ENCODE assay signal across 8 cellular contexts in genomic region chr2:54838585-54839035, GRCh38.
DNase-seq lines count a peak whose midpoint lies in the region; ATAC-seq lines count a peak whose summit lies in the region.

No MANE protein-coding gene starts in this region.

- no peak overlapping the region for H3K4me3 ChIP-seq in H7 (ENCODE audit: insufficient read depth, low read depth, low read length)

- no peaks in the 10 kb centered on the region for H3K36me3 ChIP-seq in H7 (replicated peaks; ENCODE audit: control insufficient read depth, insufficient read depth, low read length)

- ATAC-seq in GM21528 (IDR thresholded peaks at IDR 0.05; ENCODE audit: low FRiP score, unreplicated experiment): no peak

- no peaks in the 10 kb centered on the region for H3K27me3 ChIP-seq in H7 (ENCODE audit: control insufficient read depth, insufficient read depth, low read length)

- DNase-seq in GM03348 (ENCODE audit: low spot score): peak; percentile 82
- DNase-seq in H7: peak; percentile 68
- DNase-seq in NCI-H1092 treated with DMSO at 0.1 percent for 48 hours (lab: John Stamatoyannopoulos, UW): peak; percentile 34
- peak; percentile 33 for DNase-seq in T1000 (lab: John Stamatoyannopoulos, UW)
- peak; percentile 84 for DNase-seq in astrocyte of the hippocampus (ENCODE audit: low read depth, low spot score)
- DNase-seq in iPS DF 19.7 (ENCODE audit: low read depth, low spot score): peak; percentile 15
- peak; percentile 37 to 59 for DNase-seq in stimulated activated CD4-positive, alpha-beta T cell treated with anti-CD3 and anti-CD28 coated beads, Interleukin-12 subunit alpha, Interleukin-12 subunit beta, amount 100 ng/mL, for 24 hours (ENCODE audit: low read depth in 2 of 2)

Comparison
In these comparisons a context has a peak if more than half of its experiments do, and no peak if none do; other contexts are left out.
1. DNase-seq: peak in every context shown above with its lines; median percentile 84 in astrocyte of the hippocampus; 82 in GM03348; 68 in H7; 48 in stimulated activated CD4-positive, alpha-beta T cell treated with anti-CD3 and anti-CD28 coated beads, Interleukin-12 subunit alpha, Interleukin-12 subunit beta, amount 100 ng/mL, for 24 hours; 34 in NCI-H1092 treated with DMSO at 0.1 percent for 48 hours; 33 in T1000; 15 in iPS DF 19.7.